In the genomic region with DNA sequence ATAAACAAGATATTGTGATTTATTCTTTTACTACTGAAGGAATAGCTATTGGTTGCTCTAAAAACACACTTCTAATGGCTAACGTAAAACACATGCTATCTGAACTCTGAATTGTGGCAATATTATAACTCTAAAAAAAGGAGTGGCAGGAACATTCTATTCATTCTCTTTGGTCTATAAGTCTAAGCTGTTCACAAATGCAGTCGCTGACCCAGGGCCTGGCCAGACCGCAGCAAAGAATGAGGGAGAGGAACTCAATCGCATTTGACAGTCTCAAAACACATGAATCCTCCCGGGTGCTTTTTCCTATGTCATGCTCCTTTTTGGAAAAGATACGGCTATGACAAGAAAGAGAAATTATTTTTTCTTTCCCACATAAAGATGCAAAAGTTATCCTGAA, we compare ENCODE assay signal across 32 cellular contexts.
"Had no signal": no experiment of that assay in that cellular context is flagged by ENCODE, and none has a peak within 500 bp of the region (broad histone marks: within the 10 kb centered on the region; RNA-seq: fewer than 3 reads in every experiment).

No MANE protein-coding gene starts in this region.

- H3K36me3 Mint-ChIP-seq: activated naive CD8-positive, alpha-beta T cell treated with anti-CD3 and anti-CD28 coated beads, Interleukin-2, amount 10 ng/mL, durations not matched to agents 7 days and 5 days; stimulated activated naive B cell treated with anti-CD40 and anti-IgM and Interleukin-4, amounts not matched to agents 10 μg/mL and 1 μg/mL and 100 μg/mL, for 72 hours had no signal

- H3K27me3 ChIP-seq: breast epithelium, neutrophil, ovary, sigmoid colon, stomach, thyroid gland, upper lobe of left lung, vagina had no signal

- H3K27me3 Mint-ChIP-seq: activated naive CD8-positive, alpha-beta T cell treated with anti-CD3 and anti-CD28 coated beads, Interleukin-2, amount 10 ng/mL, durations not matched to agents 7 days and 5 days had no signal

- H3K4me3 Mint-ChIP-seq: activated naive CD4-positive, alpha-beta T cell treated with anti-CD3 and anti-CD28 coated beads for 36 hours; activated naive CD8-positive, alpha-beta T cell treated with anti-CD3 and anti-CD28 coated beads, Interleukin-2, amount 10 ng/mL, durations not matched to agents 7 days and 5 days; dendritic cell treated with granulocyte-macrophage colony-stimulating factor and Interleukin-4, amounts not matched to agents 40 ng/mL and 50 ng/mL, for 4 days; endodermal cell; nephron progenitor cell; stimulated activated naive B cell treated with anti-CD40 and anti-IgM and Interleukin-4, amounts not matched to agents 10 μg/mL and 1 μg/mL and 100 μg/mL, for 72 hours; T-helper 1 cell treated with Interleukin-12 subunit alpha and Interleukin-12 subunit beta and Interleukin-4 antibody, amounts not matched to agents 30 μg/mL and 1 μg/mL, for 36 hours had no signal

- DNase-seq: activated CD4-positive, alpha-beta T cell treated with anti-CD3 and anti-CD28 coated beads for 4 hours; activated CD4-positive, alpha-beta T cell treated with anti-CD3 and anti-CD28 coated beads, Interleukin-2, amount 50 U/mL, for 48 hours; activated CD8-positive, alpha-beta memory T cell treated with anti-CD3 and anti-CD28 coated beads for 24 hours; activated effector memory CD4-positive, alpha-beta T cell treated with Interleukin-2 at 50 U/mL for 16 hours; activated naive CD4-positive, alpha-beta T cell treated with anti-CD3 and anti-CD28 coated beads for 36 hours; activated naive CD8-positive, alpha-beta T cell treated with anti-CD3 and anti-CD28 coated beads, Interleukin-2, amount 10 ng/mL, durations not matched to agents 7 days and 5 days; amniotic stem cell; central memory CD4-positive, alpha-beta T cell; endodermal cell; left ventricle myocardium inferior; mesendoderm; mucosa of descending colon; nephron progenitor cell; ovary; retina; sigmoid colon; stimulated activated CD4-positive, alpha-beta T cell treated with anti-CD3 and anti-CD28 coated beads, Interleukin-15, amount 100 ng/mL, for 24 hours; stimulated activated CD4-positive, alpha-beta T cell treated with anti-CD3 and anti-CD28 coated beads, Interleukin-2, amount 100 ng/mL, for 24 hours; stimulated activated naive B cell treated with anti-CD40 and anti-IgM and Interleukin-4, amounts not matched to agents 10 μg/mL and 1 μg/mL and 100 μg/mL, for 72 hours; stomach; T-helper 9 cell; thyroid gland; upper lobe of left lung had no signal

- ATAC-seq: esophagus mucosa; mucosa of descending colon; stimulated activated naive B cell treated with anti-CD40 and anti-IgM and Interleukin-4, amounts not matched to agents 10 μg/mL and 1 μg/mL and 100 μg/mL, for 72 hours had no signal

- H3K36me3 ChIP-seq: breast epithelium, left ventricle myocardium inferior, neutrophil, ovary, prostate gland, sigmoid colon, stomach, thyroid gland, upper lobe of left lung, vagina had no signal

- H3K4me3 ChIP-seq: breast epithelium, left ventricle myocardium inferior, lung, mucosa of descending colon, ovary, prostate gland, sigmoid colon, stomach, thyroid gland, upper lobe of left lung, vagina had no signal

- H3K27ac ChIP-seq: breast epithelium, left ventricle myocardium inferior, neutrophil, ovary, prostate gland, sigmoid colon, stomach, thyroid gland, upper lobe of left lung, vagina, VCaP had no signal

- H3K4me1 ChIP-seq: breast epithelium, prostate gland, sigmoid colon, stomach, thyroid gland, upper lobe of left lung, vagina had no signal

- H3K27ac Mint-ChIP-seq: activated naive CD4-positive, alpha-beta T cell treated with anti-CD3 and anti-CD28 coated beads for 36 hours; activated naive CD8-positive, alpha-beta T cell treated with anti-CD3 and anti-CD28 coated beads, Interleukin-2, amount 10 ng/mL, durations not matched to agents 7 days and 5 days; dendritic cell treated with granulocyte-macrophage colony-stimulating factor and Interleukin-4, amounts not matched to agents 40 ng/mL and 50 ng/mL, for 4 days; endodermal cell; nephron progenitor cell; stimulated activated naive B cell treated with anti-CD40 and anti-IgM and Interleukin-4, amounts not matched to agents 10 μg/mL and 1 μg/mL and 100 μg/mL, for 72 hours; T-helper 1 cell treated with Interleukin-12 subunit alpha and Interleukin-12 subunit beta and Interleukin-4 antibody, amounts not matched to agents 30 μg/mL and 1 μg/mL, for 36 hours had no signal

- H3K9me3 Mint-ChIP-seq: activated naive CD4-positive, alpha-beta T cell treated with anti-CD3 and anti-CD28 coated beads for 36 hours; activated naive CD8-positive, alpha-beta T cell treated with anti-CD3 and anti-CD28 coated beads, Interleukin-2, amount 10 ng/mL, durations not matched to agents 7 days and 5 days; dendritic cell treated with granulocyte-macrophage colony-stimulating factor and Interleukin-4, amounts not matched to agents 40 ng/mL and 50 ng/mL, for 4 days; endodermal cell; nephron progenitor cell; stimulated activated naive B cell treated with anti-CD40 and anti-IgM and Interleukin-4, amounts not matched to agents 10 μg/mL and 1 μg/mL and 100 μg/mL, for 72 hours; T-helper 1 cell treated with Interleukin-12 subunit alpha and Interleukin-12 subunit beta and Interleukin-4 antibody, amounts not matched to agents 30 μg/mL and 1 μg/mL, for 36 hours had no signal

- H3K4me1 Mint-ChIP-seq: activated naive CD8-positive, alpha-beta T cell treated with anti-CD3 and anti-CD28 coated beads, Interleukin-2, amount 10 ng/mL, durations not matched to agents 7 days and 5 days; stimulated activated naive B cell treated with anti-CD40 and anti-IgM and Interleukin-4, amounts not matched to agents 10 μg/mL and 1 μg/mL and 100 μg/mL, for 72 hours had no signal

- H3K9me3 ChIP-seq: breast epithelium, left ventricle myocardium inferior, mucosa of descending colon, neutrophil, ovary, prostate gland, sigmoid colon, stomach, thyroid gland, upper lobe of left lung, vagina had no signal
